Comparison of ENCODE assay signal across 8 cellular contexts in the genomic region with DNA sequence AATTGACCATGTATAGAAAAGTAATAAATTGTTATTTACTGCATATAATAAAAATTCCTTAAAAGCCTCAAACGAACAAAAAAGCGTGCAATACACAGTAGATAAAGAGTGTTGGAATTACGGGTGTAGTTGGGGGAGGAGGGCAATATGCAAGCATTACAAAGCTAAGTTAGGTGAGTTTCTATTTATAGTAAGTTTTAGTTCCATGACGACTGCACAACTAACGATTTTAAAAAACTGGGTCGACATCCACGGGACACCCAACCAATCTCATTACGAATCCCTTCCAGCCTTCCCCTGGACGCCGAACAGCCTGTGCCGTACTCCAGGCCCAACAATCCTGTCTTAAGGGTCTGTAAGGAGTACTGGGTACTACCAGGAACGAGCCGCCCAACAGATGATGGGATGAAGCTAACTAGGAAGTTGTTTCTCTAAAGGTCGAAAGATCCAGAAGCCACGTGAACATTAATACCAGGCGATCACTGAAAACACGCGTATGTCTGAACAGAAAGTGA. TPM values are rescaled to one million over a fixed set of nuclear protein-coding genes. Genes with fewer than 3 reads are reported as not detected.
DNase-seq lines count a peak whose midpoint lies in the region; ATAC-seq and TF ChIP-seq lines count a peak whose summit lies in the region.

No MANE protein-coding gene starts in this region.

- H3K36me3 Mint-ChIP-seq in activated naive CD4-positive, alpha-beta T cell treated with anti-CD3 and anti-CD28 coated beads, Interleukin-2, amount 50 U/mL, for 72 hours: peaks cover 11 to 28% of the 10 kb centered on the region in 2 donors

- peaks cover 4 to 6% of the 10 kb centered on the region in 2 donors for H3K4me1 ChIP-seq in thoracic aorta (ENCODE audit: control insufficient read depth in 1 of 2, low read depth in 2 of 2)

- H3K27me3 ChIP-seq in thoracic aorta (replicated peaks; ENCODE audit: insufficient read depth): no peaks in the 10 kb centered on the region

- TF ChIP-seq CTCF in thoracic aorta (IDR thresholded peaks at IDR 0.05): no peak

- ATAC-seq in HG03521 (IDR thresholded peaks at IDR 0.05; ENCODE audit: unreplicated experiment) (peak; percentile 4), thoracic aorta (ENCODE audit: insufficient number of reproducible peaks, low FRiP score, low read depth) (no peak)
- ATAC-seq in activated naive CD4-positive, alpha-beta T cell treated with anti-CD3 and anti-CD28 coated beads, Interleukin-2, amount 50 U/mL, for 72 hours: peak; percentile 10 to 32

- no peaks in the 10 kb centered on the region for H3K9me3 ChIP-seq in thoracic aorta

- H3K27ac Mint-ChIP-seq in activated naive CD4-positive, alpha-beta T cell treated with anti-CD3 and anti-CD28 coated beads, Interleukin-2, amount 50 U/mL, for 72 hours: peak overlapping the region; percentile 86 to 93

- H3K27ac ChIP-seq in thoracic aorta: no peak overlapping the region

- DNase-seq in DMS53 (lab: John Stamatoyannopoulos, UW) (peak; percentile 59), DMS53 treated with DMSO at 0.1 percent for 48 hours (lab: John Stamatoyannopoulos, UW; ENCODE audit: unreplicated experiment) (no peak), kidney tubule cell (ENCODE audit: low spot score) (peak; percentile 25), thoracic aorta (ENCODE audit: low spot score) (no peak), NCI-H774 (lab: John Stamatoyannopoulos, UW) (no peak)
- DNase-seq in activated naive CD4-positive, alpha-beta T cell treated with anti-CD3 and anti-CD28 coated beads, Interleukin-2, amount 50 U/mL, for 72 hours (ENCODE audit: low spot score in 2 of 2): peak in 1 of 2 donors; percentile 58
- DNase-seq in activated CD4-positive, CD25-positive, alpha-beta regulatory T cell treated with anti-CD3 and anti-CD28 coated beads, Interleukin-2, amount 50 U/mL, for 72 hours: no peak

- peak overlapping the region; percentile 81 for H3K4me3 ChIP-seq in thoracic aorta

- H3K36me3 ChIP-seq in thoracic aorta: no peaks in the 10 kb centered on the region

- no peaks in the 10 kb centered on the region for H3K9me3 Mint-ChIP-seq in activated naive CD4-positive, alpha-beta T cell treated with anti-CD3 and anti-CD28 coated beads, Interleukin-2, amount 50 U/mL, for 72 hours

RNA-seq across cellular contexts. Expression of a gene that starts 0.7 kb away (rescaled TPM):
- 10 to 100 TPM in 1 of 2 donors, 1 to 10 TPM in 1; 8.9 to 28.7 TPM for total RNA-seq in activated naive CD4-positive, alpha-beta T cell treated with anti-CD3 and anti-CD28 coated beads, Interleukin-2, amount 50 U/mL, for 72 hours
- under 1 TPM; 0.42 to 0.68 TPM for total RNA-seq in thoracic aorta

RNA-seq across cellular contexts. Expression of a gene that starts 22.6 kb away (rescaled TPM):
- total RNA-seq in activated naive CD4-positive, alpha-beta T cell treated with anti-CD3 and anti-CD28 coated beads, Interleukin-2, amount 50 U/mL, for 72 hours: not detected
- not detected for total RNA-seq in thoracic aorta

RNA-seq across cellular contexts. Expression of a gene that starts 48.1 kb away (rescaled TPM):
- total RNA-seq in activated naive CD4-positive, alpha-beta T cell treated with anti-CD3 and anti-CD28 coated beads, Interleukin-2, amount 50 U/mL, for 72 hours: not detected
- not detected for total RNA-seq in thoracic aorta

Comparison
In these comparisons a context has a peak if more than half of its experiments do, and no peak if none do; other contexts are left out.
1. DNase-seq: peak in DMS53 (single experiment) and kidney tubule cell (single experiment); none in DMS53 treated with DMSO at 0.1 percent for 48 hours (single experiment), thoracic aorta (single experiment), NCI-H774 (single experiment) and activated CD4-positive, CD25-positive, alpha-beta regulatory T cell treated with anti-CD3 and anti-CD28 coated beads, Interleukin-2, amount 50 U/mL, for 72 hours (single experiment).
2. RNA of a gene that starts 0.7 kb away (total RNA-seq): 8.9 to 28.7 TPM in activated naive CD4-positive, alpha-beta T cell treated with anti-CD3 and anti-CD28 coated beads, Interleukin-2, amount 50 U/mL, for 72 hours; 0.42 to 0.68 TPM in thoracic aorta; every median in the first group is over 4 times any median in the second.